ENCODE assay signal across 35 cellular contexts in the genomic region with DNA sequence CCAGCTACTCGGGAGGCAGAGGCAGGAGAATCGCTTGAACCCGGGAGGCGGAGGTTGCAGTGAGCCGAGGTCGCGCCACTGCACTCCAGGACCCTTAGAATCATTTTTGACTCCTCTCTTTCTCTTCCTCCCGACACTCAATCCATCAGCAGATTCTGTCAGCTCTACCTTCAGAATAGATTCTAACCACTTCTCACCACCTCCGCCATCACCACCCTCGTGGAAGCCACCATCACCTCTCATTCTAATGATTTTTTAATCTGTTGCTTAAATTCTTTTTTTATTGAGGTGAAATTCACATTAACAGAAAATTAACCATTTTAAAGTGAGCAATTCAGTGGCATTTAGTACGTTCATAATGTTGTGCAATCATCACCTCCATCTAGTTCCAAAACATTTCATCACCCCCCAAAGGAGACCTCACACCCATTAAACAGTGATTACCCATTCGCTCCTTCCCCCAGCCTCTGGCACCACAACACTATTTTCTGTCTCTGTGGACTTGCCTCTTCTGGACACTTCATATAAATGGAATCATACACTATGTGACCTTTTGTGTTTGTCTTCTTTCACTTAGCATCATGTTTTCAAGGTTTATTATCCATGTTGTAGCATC. TPM values are rescaled to one million over a fixed set of nuclear protein-coding genes. Genes with fewer than 3 reads are reported as not detected.
"Had no signal": no experiment of that assay in that cellular context is flagged by ENCODE, and none has a peak within 500 bp of the region (broad histone marks: within the 10 kb centered on the region; RNA-seq: fewer than 3 reads in every experiment).

No MANE protein-coding gene starts in this region.

- H3K36me3 ChIP-seq: brain microvascular endothelial cell, esophagus muscularis mucosa, gastrocnemius medialis, heart left ventricle, WERI-Rb-1 had no signal

- H3K4me1 ChIP-seq: foreskin keratinocyte had no signal

- H3K4me3 ChIP-seq: esophagus muscularis mucosa, gastrocnemius medialis, heart left ventricle had no signal

- H3K27me3 ChIP-seq: foreskin keratinocyte, heart left ventricle had no signal

- ATAC-seq: activated CD4-positive, CD25-positive, alpha-beta regulatory T cell treated with anti-CD3 and anti-CD28 coated beads, Interleukin-2, amount 50 U/mL, for 24 hours; activated CD8-positive, alpha-beta T cell treated with anti-CD3 and anti-CD28 coated beads for 36 hours; activated T-cell treated with anti-CD3 and anti-CD28 coated beads, Interleukin-2, amount 50 U/mL, for 4 hours; activated T-helper 17 cell treated with anti-CD3 and anti-CD28 coated beads, Interleukin-2, amount 50 U/mL, for 72 hours; effector memory CD8-positive, alpha-beta T cell; foreskin keratinocyte; gastrocnemius medialis; heart left ventricle; T-helper 17 cell had no signal

- H3K27ac ChIP-seq: brain microvascular endothelial cell, foreskin keratinocyte, gastrocnemius medialis, heart left ventricle, WERI-Rb-1 had no signal

- FAIRE-seq: astrocyte, bronchial epithelial cell, colon had no signal

- H3K9me3 ChIP-seq: esophagus muscularis mucosa, gastrocnemius medialis, heart left ventricle had no signal

- DNase-seq: activated B cell treated with CpG ODN at 0.5 μM for 24 hours; activated CD4-positive, alpha-beta T cell treated with anti-CD3 and anti-CD28 coated beads for 48 hours; activated CD4-positive, alpha-beta T cell treated with anti-CD3 and anti-CD28 coated beads, Interleukin-2, amount 50 U/mL, for 1 hour; activated CD4-positive, alpha-beta T cell treated with anti-CD3 and anti-CD28 coated beads, Interleukin-2, amount 50 U/mL, for 48 hours; activated CD8-positive, alpha-beta memory T cell treated with anti-CD3 and anti-CD28 coated beads for 24 hours; activated CD8-positive, alpha-beta T cell treated with anti-CD3 and anti-CD28 coated beads for 36 hours; activated effector memory CD4-positive, alpha-beta T cell treated with Interleukin-2 at 50 U/mL for 16 hours; activated gamma-delta T cell treated with Interleukin-2 at 50 U/mL for 16 hours; activated naive CD4-positive, alpha-beta T cell treated with anti-CD3 and anti-CD28 coated beads, Interleukin-2, amount 50 U/mL, for 16 hours; activated naive CD4-positive, alpha-beta T cell treated with Interleukin-2 at 50 U/mL for 16 hours; activated T-cell treated with anti-CD3 and anti-CD28 coated beads, Interleukin-2, amount 50 U/mL, for 4 hours; amniotic stem cell; anterior cingulate cortex; brain microvascular endothelial cell; cortex of kidney; dermis blood vessel endothelial cell; effector CD4-positive, alpha-beta T cell; effector memory CD8-positive, alpha-beta T cell; erythroblast; foreskin keratinocyte; glutamatergic neuron; T-helper 1 cell; T-helper 17 cell; T1000; WERI-Rb-1 had no signal

RNA-seq across cellular contexts. Expression of a gene that starts 16.6 kb away (rescaled TPM):
- total RNA-seq: activated B cell treated with CpG ODN at 0.5 μM for 24 hours; activated CD8-positive, alpha-beta T cell treated with anti-CD3 and anti-CD28 coated beads for 36 hours; activated T-cell treated with anti-CD3 and anti-CD28 coated beads, Interleukin-2, amount 50 U/mL, for 4 hours; bronchial epithelial cell; fibroblast of lung; foreskin keratinocyte; T-helper 17 cell had no signal

RNA-seq across cellular contexts. Expression of a gene that starts 32.6 kb away (rescaled TPM):
- total RNA-seq: activated B cell treated with CpG ODN at 0.5 μM for 24 hours; activated CD8-positive, alpha-beta T cell treated with anti-CD3 and anti-CD28 coated beads for 36 hours; activated T-cell treated with anti-CD3 and anti-CD28 coated beads, Interleukin-2, amount 50 U/mL, for 4 hours; activated T-helper 17 cell treated with anti-CD3 and anti-CD28 coated beads, Interleukin-2, amount 50 U/mL, for 72 hours; astrocyte; bronchial epithelial cell; chondrocyte; dermis blood vessel endothelial cell; fibroblast of lung; foreskin keratinocyte; gastrocnemius medialis; T-helper 17 cell had no signal
- polyA plus RNA-seq: fibroblast of lung, foreskin keratinocyte had no signal

RNA-seq across cellular contexts. Expression of a gene that starts 50.6 kb away (rescaled TPM):
- total RNA-seq: activated B cell treated with CpG ODN at 0.5 μM for 24 hours; activated CD8-positive, alpha-beta T cell treated with anti-CD3 and anti-CD28 coated beads for 36 hours; activated T-cell treated with anti-CD3 and anti-CD28 coated beads, Interleukin-2, amount 50 U/mL, for 4 hours; activated T-helper 17 cell treated with anti-CD3 and anti-CD28 coated beads, Interleukin-2, amount 50 U/mL, for 72 hours; bronchial epithelial cell; chondrocyte; dermis blood vessel endothelial cell; esophagus muscularis mucosa; fibroblast of lung; foreskin keratinocyte; gastrocnemius medialis; heart left ventricle; T-helper 17 cell had no signal
- polyA plus RNA-seq: fibroblast of lung, foreskin keratinocyte, heart left ventricle had no signal
